16 cellular contexts compared by ENCODE assay signal in the genomic region with DNA sequence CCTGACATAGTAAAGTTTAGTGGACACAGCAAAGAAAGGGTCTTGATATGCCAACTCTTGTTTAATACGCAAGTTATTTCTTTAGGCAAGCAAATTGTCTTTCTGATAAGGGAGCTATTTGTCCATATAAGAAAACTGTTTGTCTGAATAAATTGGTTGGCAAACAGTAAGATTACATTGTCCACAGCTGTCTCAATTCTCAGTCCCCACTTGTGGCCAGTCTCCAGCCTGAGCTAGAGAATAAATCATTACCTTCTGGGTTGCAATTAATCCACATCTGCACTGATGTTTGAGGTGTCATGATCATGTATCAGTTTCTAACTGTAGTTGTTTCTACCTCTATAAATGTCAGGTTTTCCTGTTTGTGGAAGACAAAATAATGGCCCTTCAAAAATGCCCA.
DNase-seq lines count a peak whose midpoint lies in the region; ATAC-seq and TF ChIP-seq lines count a peak whose summit lies in the region.
"Had no signal": no experiment of that assay in that cellular context is flagged by ENCODE, and none has a peak within 500 bp of the region (broad histone marks: within the 10 kb centered on the region; RNA-seq: fewer than 3 reads in every experiment).

No MANE protein-coding gene starts in this region.

- H3K36me3 Mint-ChIP-seq in progenitor cell of endocrine pancreas (ENCODE audit: insufficient read depth) = no peaks in the 10 kb centered on the region
- H3K36me3 Mint-ChIP-seq: CD4-positive, alpha-beta memory T cell had no signal

- H3K4me3 Mint-ChIP-seq in progenitor cell of endocrine pancreas (ENCODE audit: low read depth) = no peak overlapping the region
- H3K4me3 Mint-ChIP-seq: CD4-positive, alpha-beta memory T cell; GM23338; HFFc6 had no signal

- no peaks in the 10 kb centered on the region for H3K27me3 ChIP-seq in body of pancreas

- H3K36me3 ChIP-seq in body of pancreas (replicated peaks in 1 of 2; ENCODE audit: insufficient read depth in 1 of 2, low read depth in 2 of 2) = no peaks in the 10 kb centered on the region
- H3K36me3 ChIP-seq: HAP-1 had no signal

- peak; percentile 74 for ATAC-seq in body of pancreas
- no peak for ATAC-seq in GM18870 (IDR thresholded peaks at IDR 0.05; ENCODE audit: unreplicated experiment)
- ATAC-seq: GM12878 had no signal

- H3K27me3 Mint-ChIP-seq in progenitor cell of endocrine pancreas = peaks cover 14% of the 10 kb centered on the region

- H3K4me3 ChIP-seq in body of pancreas = no peak overlapping the region
- H3K4me3 ChIP-seq: GM12878, GM23338, HAP-1 had no signal

- TF ChIP-seq CTCF in body of pancreas (IDR thresholded peaks at IDR 0.05) (no peak), progenitor cell of endocrine pancreas (IDR thresholded peaks at IDR 0.05; ENCODE audit: unreplicated experiment) (no peak)

- H3K9me3 Mint-ChIP-seq in progenitor cell of endocrine pancreas (ENCODE audit: low read depth) = no peaks in the 10 kb centered on the region
- H3K9me3 Mint-ChIP-seq: GM23338 had no signal

- peak overlapping the region in 2 of 4 donors; percentile 12 to 29 for H3K27ac ChIP-seq in body of pancreas

- DNase-seq in NCI-H146 (lab: John Stamatoyannopoulos, UW) (peak; percentile 24), NCI-H146 treated with DMSO at 0.1 percent for 48 hours (lab: John Stamatoyannopoulos, UW; ENCODE audit: unreplicated experiment) (peak; percentile 25), body of pancreas (peak in 3 of 4 donors; percentile 17 to 60 (median 42)), progenitor cell of endocrine pancreas (ENCODE audit: low spot score, unreplicated experiment) (no peak), DMS79 (lab: John Stamatoyannopoulos, UW) (no peak)
- DNase-seq: C1 segment of cervical spinal cord; Caco-2; CD4-positive, alpha-beta memory T cell; DMS153; EL; GDM1; HFFc6 had no signal

- TF ChIP-seq POLR2A in body of pancreas (IDR thresholded peaks at IDR 0.05) = no peak

- H3K27ac Mint-ChIP-seq in progenitor cell of endocrine pancreas = peak overlapping the region; percentile 37
- H3K27ac Mint-ChIP-seq: CD4-positive, alpha-beta memory T cell; GM23338; HFFc6 had no signal

- intact Hi-C loops in body of pancreas (cut with DNase I) = no loop called here

- 33 to 34% methylated on average over 1 of the region's 1 CpG for WGBS in body of pancreas, 2 donors

- H3K4me1 ChIP-seq in body of pancreas = peaks cover 39% of the 10 kb centered on the region
- H3K4me1 ChIP-seq: Caco-2, HAP-1 had no signal

- peaks cover 10% of the 10 kb centered on the region for H3K4me1 Mint-ChIP-seq in progenitor cell of endocrine pancreas (ENCODE audit: low read depth)
- H3K4me1 Mint-ChIP-seq: CD4-positive, alpha-beta memory T cell had no signal

- H3K9me3 ChIP-seq in body of pancreas = no peaks in the 10 kb centered on the region
- H3K9me3 ChIP-seq: Caco-2, HAP-1 had no signal

Comparison
In these comparisons a context has a peak if more than half of its experiments do, and no peak if none do; other contexts are left out.
1. DNase-seq: peak in NCI-H146 (single experiment), NCI-H146 treated with DMSO at 0.1 percent for 48 hours (single experiment) and body of pancreas (3 of 4); none in progenitor cell of endocrine pancreas (single experiment) and DMS79 (single experiment).